In genomic region chr7:47349401-47349800, GRCh38 we compare ENCODE assay signal across 21 cellular contexts.
DNase-seq lines count a peak whose midpoint lies in the region; ATAC-seq, FAIRE-seq and TF ChIP-seq lines count a peak whose summit lies in the region.
"Had no signal": no experiment of that assay in that cellular context is flagged by ENCODE, and none has a peak within 500 bp of the region (broad histone marks: within the 10 kb centered on the region; RNA-seq: fewer than 3 reads in every experiment).

No MANE protein-coding gene starts in this region.

- CTCF ChIA-PET in IMR-90 (lab: Yijun Ruan, JAX) = no interaction called here

- H3K27ac ChIP-seq in IMR-90 (ENCODE audit: insufficient read depth, low read length) (no peak overlapping the region), transverse colon (no peak overlapping the region)

- peaks cover 43% of the 10 kb centered on the region for H3K4me1 Mint-ChIP-seq in nephron progenitor cell
- H3K4me1 Mint-ChIP-seq: IgD-negative memory B cell had no signal

- TF ChIP-seq EP300 in transverse colon (IDR thresholded peaks at IDR 0.05; ENCODE audit: low read depth) = no peak

- H2BK15ac ChIP-seq in IMR-90 (ENCODE audit: low read depth, low read length) = no peak overlapping the region

- ATAC-seq in IMR-90 (ENCODE audit: low read depth) (no peak), left lobe of liver (no peak)
- ATAC-seq: CD8-positive, alpha-beta T cell; SK-N-SH treated with all-trans-retinoic acid at 6 μM for 48 hours had no signal

- no peak overlapping the region for H3K23ac ChIP-seq in IMR-90 (ENCODE audit: low read depth, low read length)

- no peak overlapping the region for H3K4ac ChIP-seq in IMR-90 (ENCODE audit: low read depth, low read length)

- H3K4me2 ChIP-seq in IMR-90 (ENCODE audit: low read depth, low read length) = no peak overlapping the region

- no peak for DNase-seq in IMR-90
- DNase-seq in bronchial epithelial cell (ENCODE audit: low read depth) = no peak
- no peak for DNase-seq in nephron progenitor cell
- peak; percentile 5 for DNase-seq in transverse colon
- DNase-seq in RCC 7860 (ENCODE audit: low spot score) = no peak
- DNase-seq in foreskin melanocyte = no peak
- no peak for DNase-seq in left lobe of liver (ENCODE audit: low spot score)
- DNase-seq: C1 segment of cervical spinal cord; Calu3; CD8-positive, alpha-beta T cell; DMS153; GOT3; MV-4-11; NCI-H1694; NCI-H2081; NCI-H446; NCI-H526; OCI-M1 had no signal

- H3K27me3 ChIP-seq in IMR-90 (ENCODE audit: control insufficient read depth, insufficient read depth, low read length) = no peaks in the 10 kb centered on the region
- no peaks in the 10 kb centered on the region for H3K27me3 ChIP-seq in bronchial epithelial cell (ENCODE audit: control insufficient read depth, insufficient read depth, low read length)
- no peaks in the 10 kb centered on the region for H3K27me3 ChIP-seq in transverse colon

- no peak overlapping the region for H2BK20ac ChIP-seq in IMR-90 (ENCODE audit: low read depth, low read length)

- H2AK5ac ChIP-seq in IMR-90 (ENCODE audit: low read depth, low read length) = no peak overlapping the region

- H3K56ac ChIP-seq in IMR-90 (ENCODE audit: extremely low read depth, insufficient read depth, low read length) = no peak overlapping the region

- H3K9me3 Mint-ChIP-seq in nephron progenitor cell = no peaks in the 10 kb centered on the region
- H3K9me3 Mint-ChIP-seq: CD8-positive, alpha-beta T cell; IgD-negative memory B cell had no signal

- no peak overlapping the region for H4K91ac ChIP-seq in IMR-90 (ENCODE audit: insufficient read depth, low read depth, low read length)

- H3K9ac ChIP-seq in IMR-90 (ENCODE audit: low read depth, low read length) = no peak overlapping the region

- H3K9me3 ChIP-seq in IMR-90 (ENCODE audit: control insufficient read depth, insufficient read depth, low read length) (no peaks in the 10 kb centered on the region), transverse colon (no peaks in the 10 kb centered on the region)

- no peak overlapping the region for H4K8ac ChIP-seq in IMR-90 (ENCODE audit: low read depth in 2 of 2, low read length in 2 of 2)

- no peaks in the 10 kb centered on the region for H3K27me3 Mint-ChIP-seq in nephron progenitor cell (ENCODE audit: low read depth, poor library complexity)
- H3K27me3 Mint-ChIP-seq: IgD-negative memory B cell had no signal

- 0 out of 2 replicates have a peak overlapping the region, but pooled peaks have one; percentile 17 for H3K14ac ChIP-seq in IMR-90 (replicated peaks; ENCODE audit: low read depth, low read length)

- H2BK120ac ChIP-seq in IMR-90 (ENCODE audit: low read depth, low read length) = no peak overlapping the region

- no peaks in the 10 kb centered on the region for H3K4me1 ChIP-seq in IMR-90 (ENCODE audit: control insufficient read depth, insufficient read depth, low read length)
- peaks cover 3 to 5% (median 4%) of the 10 kb centered on the region in 4 donors for H3K4me1 ChIP-seq in transverse colon

- H2BK5ac ChIP-seq in IMR-90 (ENCODE audit: low read depth, low read length, poor library complexity, severe bottlenecking) = no peak overlapping the region

- TF ChIP-seq POLR2A in IMR-90 (IDR thresholded peaks at IDR 0.05; ENCODE audit: low read depth, low read length) (no peak), transverse colon (IDR thresholded peaks at IDR 0.05) (no peak)

- H3K18ac ChIP-seq in IMR-90 (ENCODE audit: low read depth, low read length) = no peak overlapping the region

- peaks cover 31% of the 10 kb centered on the region for H3K36me3 ChIP-seq in IMR-90 (ENCODE audit: control insufficient read depth, insufficient read depth, low read length)
- H3K36me3 ChIP-seq in bronchial epithelial cell (ENCODE audit: control insufficient read depth, insufficient read depth, low read length) = peaks cover 9% of the 10 kb centered on the region
- peaks cover 0 to 7% (median 2%) of the 10 kb centered on the region in 4 donors for H3K36me3 ChIP-seq in transverse colon

- FAIRE-seq in bronchial epithelial cell (lab: Jason Lieb, UNC) = peak; percentile 43
- no peak for FAIRE-seq in RCC 7860 (lab: Jason Lieb, UNC)
- FAIRE-seq: GM12891 had no signal

- no peak overlapping the region for H2AFZ ChIP-seq in IMR-90 (replicated peaks; ENCODE audit: low read length, poor library complexity)

- H3K27ac Mint-ChIP-seq in nephron progenitor cell = peak overlapping the region; percentile 25
- H3K27ac Mint-ChIP-seq: CD8-positive, alpha-beta T cell had no signal

- dilution Hi-C loops in IMR-90 (cut with HindIII; ENCODE audit: low sequenced_read_pairs, unreplicated experiment) = no loop called here

- H3K4me3 ChIP-seq in IMR-90 (ENCODE audit: insufficient read depth, low read depth, low read length) (no peak overlapping the region), bronchial epithelial cell (ENCODE audit: low read depth, low read length) (no peak overlapping the region), transverse colon (no peak overlapping the region)

- H3K9me1 ChIP-seq in IMR-90 (ENCODE audit: insufficient read depth, low read length) = peaks cover 40% of the 10 kb centered on the region

- peaks cover 9% of the 10 kb centered on the region for H3K36me3 Mint-ChIP-seq in nephron progenitor cell (ENCODE audit: low read depth)
- H3K36me3 Mint-ChIP-seq: CD8-positive, alpha-beta T cell had no signal

- no TSS peak for BruUV-seq in IMR-90 (replicated peaks; lab: Mats Ljungman, UMichigan)

- no peak overlapping the region for H4K5ac ChIP-seq in IMR-90 (ENCODE audit: low read depth, low read length)

- TF ChIP-seq RAD21 in IMR-90 (IDR thresholded peaks at IDR 0.05; ENCODE audit: low read length) = no peak

- H4K20me1 ChIP-seq in IMR-90 (ENCODE audit: insufficient read depth, low read length) = peaks cover 82% of the 10 kb centered on the region

- 95% methylated on average over 6 of the region's 7 CpGs; no CpG with 5 or more reads in 1 of the 2 experiments for WGBS in IMR-90 (ENCODE audit: extremely low coverage in 2 of 2, insufficient read length in 1 of 2), 2 experiments
- 71 to 94% methylated on average over 1 to 7 of the region's 7 CpGs for WGBS in transverse colon (ENCODE audit: low coverage in 1 of 2), 2 donors

- H2AK9ac ChIP-seq in IMR-90 (replicated peaks; ENCODE audit: low read depth, low read length, poor library complexity) = no peak overlapping the region

- POLR2A ChIA-PET in IMR-90 (lab: Charles Lee; ENCODE audit: unreplicated experiment) = no interaction called here

- peaks cover 44 to 96% of the 10 kb centered on the region in 2 experiments for H3K79me1 ChIP-seq in IMR-90 (ENCODE audit: low read depth in 1 of 2, low read length in 2 of 2)

- no peak for TF ChIP-seq CTCF in IMR-90 (conservative IDR thresholded peaks at IDR 0.05; ENCODE audit: low read depth, low read length)
- TF ChIP-seq CTCF in bronchial epithelial cell (IDR thresholded peaks at IDR 0.05; ENCODE audit: insufficient read depth, low read length, severe bottlenecking) = no peak
- no peak for TF ChIP-seq CTCF in nephron progenitor cell (IDR thresholded peaks at IDR 0.05)
- no peak for TF ChIP-seq CTCF in transverse colon (IDR thresholded peaks at IDR 0.05)

- intact Hi-C loops in IMR-90 (cut with micrococcal nuclease) (no loop called here), transverse colon (cut with DNase I; ENCODE audit: low total_unique reads) (no loop called here)

- in situ Hi-C loops in IMR-90 (cut with MboI; ENCODE audit: low sequenced_read_pairs) = no loop called here
- in situ Hi-C loops in transverse colon (cut with MboI; ENCODE audit: low pct_ligation_motif_present in 1 of 4, low pct_unique_long_range_greater_than_20kb in 1 of 4, low sequenced_read_pairs in 3 of 4) = no loop called here

- H3K4me3 Mint-ChIP-seq in nephron progenitor cell = no peak overlapping the region
- H3K4me3 Mint-ChIP-seq: CD8-positive, alpha-beta T cell; IgD-negative memory B cell had no signal

TF ChIP-seq in IMR-90, 13 proteins besides CTCF, POLR2A, EP300 and RAD21:
- no peak for TF ChIP-seq RFX5 (IDR thresholded peaks at IDR 0.05; ENCODE audit: low read depth, low read length)
- TF ChIP-seq BHLHE40 (IDR thresholded peaks at IDR 0.05; ENCODE audit: low read depth, low read length) = no peak
- TF ChIP-seq CHD1 (IDR thresholded peaks at IDR 0.05; ENCODE audit: low read depth, low read length) = no peak
- no peak for TF ChIP-seq SMC3 (IDR thresholded peaks at IDR 0.05; ENCODE audit: low read depth, low read length)
- TF ChIP-seq MAZ (IDR thresholded peaks at IDR 0.05; ENCODE audit: borderline replicate concordance, low read depth, low read length) = no peak
